Comparison of ENCODE assay signal across 29 cellular contexts in the genomic region with DNA sequence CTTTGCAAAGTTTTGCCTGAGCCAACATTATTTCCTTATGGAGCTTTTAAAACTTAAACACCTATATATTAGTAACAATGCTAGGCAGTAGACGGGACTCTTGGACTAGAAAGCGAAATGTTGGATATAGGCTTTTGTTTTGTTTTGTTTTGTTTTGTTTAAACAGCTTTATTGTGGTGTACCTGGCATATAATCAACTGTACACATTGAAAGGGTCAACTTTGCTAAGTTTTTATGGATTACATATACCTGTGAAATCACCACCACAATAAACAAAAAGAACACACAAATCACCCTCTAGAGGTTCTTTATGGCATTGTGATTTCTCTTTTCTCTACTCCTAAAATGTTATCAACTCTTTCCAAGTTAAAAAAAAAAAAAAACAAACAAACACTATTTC.
"Had no signal": no experiment of that assay in that cellular context is flagged by ENCODE, and none has a peak within 500 bp of the region (broad histone marks: within the 10 kb centered on the region; RNA-seq: fewer than 3 reads in every experiment).

No MANE protein-coding gene starts in this region.

- H3K9me3 ChIP-seq: left lung, lower lobe of right lung, neutrophil, ovary, right atrium auricular region, right lobe of liver, tibial nerve, upper lobe of left lung, vagina had no signal

- H3K4me1 ChIP-seq: left lung, neural progenitor cell, right atrium auricular region, tibial nerve, vagina had no signal

- H3K4me2 ChIP-seq: neural progenitor cell, smooth muscle cell had no signal

- H2AFZ ChIP-seq: neural progenitor cell had no signal

- H3K9ac ChIP-seq: neural progenitor cell had no signal

- H3K27me3 ChIP-seq: left lung, neural progenitor cell, ovary, right atrium auricular region, right lobe of liver, tibial nerve, upper lobe of left lung, vagina had no signal

- H3K27ac ChIP-seq: left lung, lower lobe of right lung, neural progenitor cell, neutrophil, ovary, right atrium auricular region, right lobe of liver, tibial nerve, upper lobe of left lung, vagina had no signal

- H3K36me3 ChIP-seq: left lung, lower lobe of right lung, neural progenitor cell, neutrophil, ovary, right atrium auricular region, right lobe of liver, tibial nerve, upper lobe of left lung, vagina had no signal

- ATAC-seq: left colon; left lung; lower lobe of right lung; naive thymus-derived CD8-positive, alpha-beta T cell; right lobe of liver; stimulated activated memory B cell treated with anti-CD40 and anti-IgM and Interleukin-4, amounts not matched to agents 10 μg/mL and 1 μg/mL and 100 μg/mL, for 72 hours; stimulated activated naive CD8-positive, alpha-beta T cell treated with anti-CD3 and anti-CD28 coated beads, Interleukin-15, amount 100 ng/mL, for 72 hours had no signal

- DNase-seq: hypothalamus; immature natural killer cell; kidney; left colon; left lung; lower lobe of right lung; mammary epithelial cell; mesenchymal stem cell; naive thymus-derived CD8-positive, alpha-beta T cell; nephron progenitor cell; occipital lobe; ovary; right lobe of liver; stimulated activated CD4-positive, alpha-beta T cell treated with anti-CD3 and anti-CD28 coated beads, Interleukin-1b, Interleukin-23, amount 100 ng/mL, for 48 hours; stimulated activated CD4-positive, alpha-beta T cell treated with anti-CD3 and anti-CD28 coated beads, Interleukin-2, amount 100 ng/mL, for 48 hours; stimulated activated CD4-positive, alpha-beta T cell treated with anti-CD3 and anti-CD28 coated beads, Interleukin-4, amount 100 ng/mL, for 4 hours; stimulated activated CD8-positive, alpha-beta memory T cell treated with anti-CD3 and anti-CD28 coated beads, Interleukin-4, amount 100 ng/mL, for 48 hours; stimulated activated naive CD4-positive, alpha-beta T cell treated with Interleukin-2 at 50 U/mL for 16 hours; stimulated activated naive CD8-positive, alpha-beta T cell treated with anti-CD3 and anti-CD28 coated beads, Interleukin-15, amount 100 ng/mL, for 72 hours; substantia nigra; upper lobe of left lung had no signal

- H3K4me3 ChIP-seq: left lung, lower lobe of right lung, neural progenitor cell, ovary, right atrium auricular region, right lobe of liver, smooth muscle cell, tibial nerve, upper lobe of left lung, vagina had no signal

- FAIRE-seq: islet of Langerhans, kidney had no signal
